Comparison of ENCODE assay signal across 1 cellular context in genomic region chr16:85488414-85488813, GRCh38.
TF ChIP-seq lines count a peak whose summit lies in the region.

No MANE protein-coding gene starts in this region.

TF ChIP-seq in H1, 55 proteins besides CTCF, POLR2A, EP300 and RAD21 (continued from another document):
- no peak for TF ChIP-seq POLR2AphosphoS5 (IDR thresholded peaks at IDR 0.05; ENCODE audit: low read depth, low read length)
TF ChIP-seq in H1: peak in this region for 0.
